Comparison of ENCODE assay signal across 15 cellular contexts in genomic region chr6:169620171-169621125, GRCh38.
A peak's percentile ranks its signal among the peaks of the same experiment; 100 is the strongest.
DNase-seq lines count a peak whose midpoint lies in the region; ATAC-seq and TF ChIP-seq lines count a peak whose summit lies in the region.
"Had no signal": no experiment of that assay in that cellular context is flagged by ENCODE, and none has a peak within 500 bp of the region (broad histone marks: within the 10 kb centered on the region; RNA-seq: fewer than 3 reads in every experiment).

No MANE protein-coding gene starts in this region.

- H3K27me3 ChIP-seq in HUES6 (ENCODE audit: control insufficient read depth, insufficient read depth, low read length): no peaks in the 10 kb centered on the region
- H3K27me3 ChIP-seq: Peyer's patch, spleen, upper lobe of right lung had no signal

- no peak for TF ChIP-seq CTCF in chondrocyte (IDR thresholded peaks at IDR 0.05)
- TF ChIP-seq CTCF in activated CD8-positive, alpha-beta T cell treated with anti-CD3 and anti-CD28 coated beads for 36 hours (IDR thresholded peaks at IDR 0.05): no peak

- H3K9me3 Mint-ChIP-seq in chondrocyte (ENCODE audit: low read depth): peaks cover 6% of the 10 kb centered on the region
- peaks cover 3% of the 10 kb centered on the region for H3K9me3 Mint-ChIP-seq in activated CD8-positive, alpha-beta T cell treated with anti-CD3 and anti-CD28 coated beads for 36 hours
- peaks cover 5% of the 10 kb centered on the region for H3K9me3 Mint-ChIP-seq in activated CD4-positive, alpha-beta T cell treated with anti-CD3 and anti-CD28 coated beads, Interleukin-2, amount 10 ng/mL, durations not matched to agents 7 days and 5 days

- no peak overlapping the region for H3K4me3 Mint-ChIP-seq in chondrocyte (ENCODE audit: unreplicated experiment)
- no peak overlapping the region for H3K4me3 Mint-ChIP-seq in activated CD8-positive, alpha-beta T cell treated with anti-CD3 and anti-CD28 coated beads for 36 hours
- H3K4me3 Mint-ChIP-seq in activated CD4-positive, alpha-beta T cell treated with anti-CD3 and anti-CD28 coated beads, Interleukin-2, amount 10 ng/mL, durations not matched to agents 7 days and 5 days: no peak overlapping the region
- H3K4me3 Mint-ChIP-seq: activated naive CD8-positive, alpha-beta T cell treated with anti-CD3 and anti-CD28 coated beads, Interleukin-2, amount 50 U/mL, for 24 hours had no signal

- peaks cover 54% of the 10 kb centered on the region for H3K4me1 ChIP-seq in HUES6 (ENCODE audit: control insufficient read depth, insufficient read depth, low read length)
- H3K4me1 ChIP-seq: Peyer's patch, upper lobe of right lung had no signal

- POLR2A ChIA-PET in activated CD8-positive, alpha-beta T cell treated with anti-CD3 and anti-CD28 coated beads for 36 hours (lab: Charles Lee): no interaction called here
- POLR2A ChIA-PET in activated CD4-positive, alpha-beta T cell treated with anti-CD3 and anti-CD28 coated beads, Interleukin-2, amount 10 ng/mL, durations not matched to agents 7 days and 5 days (lab: Charles Lee): no interaction called here

- H3K9ac ChIP-seq in HUES6 (ENCODE audit: low read length): peak overlapping the region; percentile 92

- no peak for ATAC-seq in activated CD8-positive, alpha-beta T cell treated with anti-CD3 and anti-CD28 coated beads for 36 hours
- ATAC-seq: activated naive CD8-positive, alpha-beta T cell treated with anti-CD3 and anti-CD28 coated beads, Interleukin-2, amount 50 U/mL, for 24 hours; upper lobe of right lung had no signal

- DNase-seq in A172 (ENCODE audit: low spot score) (peak; percentile 52), chondrocyte (ENCODE audit: low spot score) (no peak), iris pigment epithelial cell (ENCODE audit: low read depth) (peak; percentile 73), NCI-H2196 treated with DMSO at 0.1 percent for 48 hours (lab: John Stamatoyannopoulos, UW; ENCODE audit: unreplicated experiment) (no peak), HuH-7 (ENCODE audit: low spot score) (no peak)
- no peak for DNase-seq in activated CD8-positive, alpha-beta T cell treated with anti-CD3 and anti-CD28 coated beads for 36 hours
- DNase-seq in activated CD4-positive, alpha-beta T cell treated with anti-CD3 and anti-CD28 coated beads, Interleukin-2, amount 10 ng/mL, durations not matched to agents 7 days and 5 days: no peak
- DNase-seq: activated naive CD8-positive, alpha-beta T cell treated with anti-CD3 and anti-CD28 coated beads, Interleukin-2, amount 50 U/mL, for 24 hours; DND-41; effector CD8-positive, alpha-beta T cell; naive B cell; Peyer's patch; spleen; upper lobe of right lung had no signal

- intact Hi-C loops in activated CD8-positive, alpha-beta T cell treated with anti-CD3 and anti-CD28 coated beads for 36 hours (cut with micrococcal nuclease): no loop called here

- H3K27me3 Mint-ChIP-seq in chondrocyte (ENCODE audit: low read depth): no peaks in the 10 kb centered on the region
- no peaks in the 10 kb centered on the region for H3K27me3 Mint-ChIP-seq in activated CD8-positive, alpha-beta T cell treated with anti-CD3 and anti-CD28 coated beads for 36 hours
- no peaks in the 10 kb centered on the region for H3K27me3 Mint-ChIP-seq in activated CD4-positive, alpha-beta T cell treated with anti-CD3 and anti-CD28 coated beads, Interleukin-2, amount 10 ng/mL, durations not matched to agents 7 days and 5 days
- H3K27me3 Mint-ChIP-seq: activated naive CD8-positive, alpha-beta T cell treated with anti-CD3 and anti-CD28 coated beads, Interleukin-2, amount 50 U/mL, for 24 hours; naive B cell had no signal

- peak overlapping the region; percentile 62 for H3K27ac Mint-ChIP-seq in chondrocyte (ENCODE audit: unreplicated experiment)
- no peak overlapping the region for H3K27ac Mint-ChIP-seq in activated CD8-positive, alpha-beta T cell treated with anti-CD3 and anti-CD28 coated beads for 36 hours
- no peak overlapping the region for H3K27ac Mint-ChIP-seq in activated CD4-positive, alpha-beta T cell treated with anti-CD3 and anti-CD28 coated beads, Interleukin-2, amount 10 ng/mL, durations not matched to agents 7 days and 5 days
- H3K27ac Mint-ChIP-seq: activated naive CD8-positive, alpha-beta T cell treated with anti-CD3 and anti-CD28 coated beads, Interleukin-2, amount 50 U/mL, for 24 hours had no signal

- peaks cover 21% of the 10 kb centered on the region for H3K36me3 ChIP-seq in HUES6 (ENCODE audit: control insufficient read depth, insufficient read depth, low read length)
- H3K36me3 ChIP-seq: Peyer's patch, upper lobe of right lung had no signal

- CTCF ChIA-PET in activated CD8-positive, alpha-beta T cell treated with anti-CD3 and anti-CD28 coated beads for 36 hours (lab: Charles Lee): no interaction called here
- CTCF ChIA-PET in activated CD4-positive, alpha-beta T cell treated with anti-CD3 and anti-CD28 coated beads, Interleukin-2, amount 10 ng/mL, durations not matched to agents 7 days and 5 days (lab: Charles Lee): no interaction called here

- peak overlapping the region; percentile 36; the same call in 1 of the 2 replicates for H3K4me3 ChIP-seq in HUES6 (ENCODE audit: low read depth, low read length)
- H3K4me3 ChIP-seq: Peyer's patch, spleen, upper lobe of right lung had no signal

- H3K4me1 Mint-ChIP-seq in chondrocyte (ENCODE audit: low read depth): peaks cover 27% of the 10 kb centered on the region
- no peaks in the 10 kb centered on the region for H3K4me1 Mint-ChIP-seq in activated CD8-positive, alpha-beta T cell treated with anti-CD3 and anti-CD28 coated beads for 36 hours (ENCODE audit: low read depth)
- H3K4me1 Mint-ChIP-seq in activated CD4-positive, alpha-beta T cell treated with anti-CD3 and anti-CD28 coated beads, Interleukin-2, amount 10 ng/mL, durations not matched to agents 7 days and 5 days: peaks cover 2% of the 10 kb centered on the region
- H3K4me1 Mint-ChIP-seq: activated naive CD8-positive, alpha-beta T cell treated with anti-CD3 and anti-CD28 coated beads, Interleukin-2, amount 50 U/mL, for 24 hours had no signal

- H3K9me3 ChIP-seq in HUES6 (ENCODE audit: control insufficient read depth, insufficient read depth, low read depth, low read length): peaks cover 6% of the 10 kb centered on the region; the same call in 1 of the 2 replicates
- H3K9me3 ChIP-seq: Peyer's patch, upper lobe of right lung had no signal

- peak overlapping the region; percentile 97 for H3K27ac ChIP-seq in HUES6 (ENCODE audit: low read depth, low read length)
- H3K27ac ChIP-seq: Peyer's patch, spleen, upper lobe of right lung had no signal

- H3K36me3 Mint-ChIP-seq in chondrocyte (ENCODE audit: low read depth): peaks cover 11% of the 10 kb centered on the region
- peaks cover 2% of the 10 kb centered on the region for H3K36me3 Mint-ChIP-seq in activated CD8-positive, alpha-beta T cell treated with anti-CD3 and anti-CD28 coated beads for 36 hours (ENCODE audit: low read depth)
- no peaks in the 10 kb centered on the region for H3K36me3 Mint-ChIP-seq in activated CD4-positive, alpha-beta T cell treated with anti-CD3 and anti-CD28 coated beads, Interleukin-2, amount 10 ng/mL, durations not matched to agents 7 days and 5 days (ENCODE audit: low read depth)

Comparison
In these comparisons a context has a peak if more than half of its experiments do, and no peak if none do; other contexts are left out.
1. DNase-seq: peak in A172 (single experiment) and iris pigment epithelial cell (single experiment); none in chondrocyte (single experiment), NCI-H2196 treated with DMSO at 0.1 percent for 48 hours (single experiment), HuH-7 (single experiment), activated CD8-positive, alpha-beta T cell treated with anti-CD3 and anti-CD28 coated beads for 36 hours (single experiment) and activated CD4-positive, alpha-beta T cell treated with anti-CD3 and anti-CD28 coated beads, Interleukin-2, amount 10 ng/mL, durations not matched to agents 7 days and 5 days (single experiment).